8 cellular contexts compared by ENCODE assay signal in genomic region chr10:6445671-6446278, GRCh38.
DNase-seq lines count a peak whose midpoint lies in the region; ATAC-seq and TF ChIP-seq lines count a peak whose summit lies in the region.

No MANE protein-coding gene starts in this region.

- H3K36me3 Mint-ChIP-seq in naive thymus-derived CD8-positive, alpha-beta T cell: peaks cover 0 to 81% (median 19%) of the 10 kb centered on the region in 3 donors

- H3K27ac ChIP-seq in subcutaneous abdominal adipose tissue (ENCODE audit: low read depth, low read length): no peak overlapping the region

- ATAC-seq in naive thymus-derived CD8-positive, alpha-beta T cell: peak in 1 of 2 donors; percentile 69

- POLR2A ChIA-PET in naive thymus-derived CD8-positive, alpha-beta T cell (lab: Charles Lee): interaction anchor here (0.7 to 1.4 kb wide), 3 partner anchors 10 to 135 kb away, joined by 3 to 8 read pairs (median 5); no protein-coding TSS in a partner anchor

- peak; percentile 87 for TF ChIP-seq CTCF in epithelial cell of esophagus (IDR thresholded peaks at IDR 0.05; ENCODE audit: insufficient read depth, low read depth, low read length, missing control alignments)

- H3K4me3 ChIP-seq in epithelial cell of esophagus (ENCODE audit: low read length): no peak overlapping the region
- H3K4me3 ChIP-seq in subcutaneous abdominal adipose tissue (ENCODE audit: low read depth in 1 of 5, low read length in 5 of 5): peak overlapping the region; percentile 33 to 53 (median 41)

- H3K9me3 ChIP-seq in subcutaneous abdominal adipose tissue (ENCODE audit: control insufficient read depth in 5 of 5, low read length in 5 of 5): no peaks in the 10 kb centered on the region

- peak overlapping the region in 1 of 5 donors; percentile 59 for H3K9ac ChIP-seq in subcutaneous abdominal adipose tissue (ENCODE audit: low read length in 5 of 5)

- peak overlapping the region in 3 of 10 donors; percentile 9 to 36 (median 26) for H3K4me3 Mint-ChIP-seq in naive thymus-derived CD8-positive, alpha-beta T cell

- H3K4me1 ChIP-seq in subcutaneous abdominal adipose tissue (ENCODE audit: control insufficient read depth in 5 of 5, insufficient read depth in 5 of 5, low read length in 5 of 5): peaks cover 0 to 5% (median 4%) of the 10 kb centered on the region in 5 donors

- no peaks in the 10 kb centered on the region for H3K9me3 Mint-ChIP-seq in naive thymus-derived CD8-positive, alpha-beta T cell

- DNase-seq in GM03348 (ENCODE audit: low spot score) (peak; percentile 59), MV-4-11 (lab: John Stamatoyannopoulos, UW) (peak; percentile 52), epithelial cell of esophagus (ENCODE audit: low read depth) (peak; percentile 69), NCI-H2081 treated with DMSO at 0.1 percent for 48 hours (lab: John Stamatoyannopoulos, UW) (no peak), NCI-H2196 (lab: John Stamatoyannopoulos, UW; ENCODE audit: unreplicated experiment) (no peak)
- DNase-seq in activated CD8-positive, alpha-beta memory T cell treated with anti-CD3 and anti-CD28 coated beads, Interleukin-2, amount 50 U/mL, for 24 hours (ENCODE audit: extremely low read depth): peak; percentile 25
- DNase-seq in naive thymus-derived CD8-positive, alpha-beta T cell: peak; percentile 22 to 66 (median 44)

- H3K27me3 Mint-ChIP-seq in naive thymus-derived CD8-positive, alpha-beta T cell: no peaks in the 10 kb centered on the region

- H3K4me1 Mint-ChIP-seq in naive thymus-derived CD8-positive, alpha-beta T cell: peaks cover 5 to 36% (median 18%) of the 10 kb centered on the region in 4 donors

- H3K27me3 ChIP-seq in subcutaneous abdominal adipose tissue (ENCODE audit: control insufficient read depth in 5 of 5, insufficient read depth in 4 of 5, low read length in 5 of 5): no peaks in the 10 kb centered on the region

- H3K27ac Mint-ChIP-seq in naive thymus-derived CD8-positive, alpha-beta T cell: peak overlapping the region in 9 of 10 donors; percentile 32 to 85 (median 54)

- peaks cover 0 to 9% (median 0%) of the 10 kb centered on the region in 5 donors for H3K36me3 ChIP-seq in subcutaneous abdominal adipose tissue (ENCODE audit: control insufficient read depth in 5 of 5, insufficient read depth in 5 of 5, low read length in 5 of 5)

Comparison
In these comparisons a context has a peak if more than half of its experiments do, and no peak if none do; other contexts are left out.
1. DNase-seq: peak in GM03348 (single experiment), MV-4-11 (single experiment), activated CD8-positive, alpha-beta memory T cell treated with anti-CD3 and anti-CD28 coated beads, Interleukin-2, amount 50 U/mL, for 24 hours (single experiment), epithelial cell of esophagus (single experiment) and naive thymus-derived CD8-positive, alpha-beta T cell (10 of 10); none in NCI-H2081 treated with DMSO at 0.1 percent for 48 hours (single experiment) and NCI-H2196 (single experiment).